7 cellular contexts compared by ENCODE assay signal in genomic region chr9:89278997-89279739, GRCh38. TPM values are rescaled to one million over a fixed set of nuclear protein-coding genes. Genes with fewer than 3 reads are reported as not detected.
DNase-seq lines count a peak whose midpoint lies in the region; ATAC-seq, FAIRE-seq and TF ChIP-seq lines count a peak whose summit lies in the region.

No MANE protein-coding gene starts in this region.

- no peak for TF ChIP-seq POLR2A in HepG2 (IDR thresholded peaks at IDR 0.05; ENCODE audit: insufficient read depth in 1 of 2, low read depth in 2 of 2, low read length in 2 of 2)

- peak; percentile 12 for DNase-seq in Calu3
- DNase-seq in GM20000 (ENCODE audit: low spot score) = peak; percentile 72
- DNase-seq in NCI-H226 = peak; percentile 22
- DNase-seq in T47D (ENCODE audit: low read depth in 1 of 2, low spot score in 1 of 2) = peak; percentile 20 to 69
- DNase-seq in HepG2 (ENCODE audit: low spot score) = peak; percentile 45
- DNase-seq in GOT3 (lab: John Stamatoyannopoulos, UW) = no peak
- no peak for DNase-seq in posterior vena cava (ENCODE audit: low spot score)

- no peaks in the 10 kb centered on the region for H3K27me3 Mint-ChIP-seq in Calu3 (ENCODE audit: unreplicated experiment)

- intact Hi-C loops in Calu3 (cut with micrococcal nuclease; ENCODE audit: unreplicated experiment) (loop anchor here (5.0 kb wide), 2 partner anchors 277 to 687 kb away; no protein-coding TSS in a partner anchor), HepG2 (cut with micrococcal nuclease; ENCODE audit: unreplicated experiment) (loop anchor here (1.0 kb wide), 1 partner anchor 108 kb away; no protein-coding TSS in a partner anchor), posterior vena cava (cut with DNase I) (loop anchor here in 1 of 2 donors (5.0 to 10.0 kb wide), 2 partner anchors 264 to 687 kb away; no protein-coding TSS in a partner anchor)

- H4K20me1 ChIP-seq in HepG2 (ENCODE audit: insufficient read depth, low read length) = no peaks in the 10 kb centered on the region

- H3K9me3 ChIP-seq in HepG2 (ENCODE audit: low read length) = peaks cover 14% of the 10 kb centered on the region

- POLR2A ChIA-PET in HepG2 (lab: Yijun Ruan, JAX) = no interaction called here

- FAIRE-seq in HepG2 (lab: Jason Lieb, UNC) = no peak

- H3K4me3 ChIP-seq in HepG2 (replicated peaks in 1 of 3; ENCODE audit: insufficient read depth in 1 of 3, low read depth in 2 of 3, low read length in 3 of 3) = no peak overlapping the region

- no peaks in the 10 kb centered on the region for H3K4me1 Mint-ChIP-seq in Calu3 (ENCODE audit: low read depth, unreplicated experiment)

- in situ Hi-C loops in T47D (cut with HindIII; ENCODE audit: low pct_unique_long_range_greater_than_20kb, low sequenced_read_pairs) = no loop called here
- in situ Hi-C loops in HepG2 (cut with HindIII; ENCODE audit: extremely low pct_ligation_motif_present, low pct_unique_long_range_greater_than_20kb) = no loop called here

- no peak for TF ChIP-seq EP300 in HepG2 (IDR thresholded peaks at IDR 0.05; ENCODE audit: low read depth in 2 of 2, low read length in 2 of 2)
- no peak for TF ChIP-seq EP300 in HepG2 (CRISPR knock-in tag; IDR thresholded peaks at IDR 0.05; ENCODE audit: borderline replicate concordance)

- 0 out of 2 replicates have a peak, but pooled peaks have one; percentile 13 for TF ChIP-seq RAD21 in HepG2 (CRISPR knock-in tag; IDR thresholded peaks at IDR 0.05)

- H2AFZ ChIP-seq in HepG2 (ENCODE audit: low read length) = no peak overlapping the region

- no TSS peak for BruUV-seq in Calu3 (replicated peaks; lab: Mats Ljungman, UMichigan)
- no TSS peak for BruUV-seq in HepG2 (replicated peaks; lab: Mats Ljungman, UMichigan)

- no peaks in the 10 kb centered on the region for H3K79me2 ChIP-seq in HepG2 (ENCODE audit: insufficient read depth, low read length)

- H3K4me3 Mint-ChIP-seq in Calu3 (ENCODE audit: low read depth, unreplicated experiment) = no peak overlapping the region

- CTCF ChIA-PET in Calu3 (lab: Charles Lee) (interaction anchor here (0.9 to 1.5 kb wide), 6 partner anchors 70 to 278 kb away, joined by 3 to 11 read pairs (median 4); no protein-coding TSS in a partner anchor), HepG2 (lab: Yijun Ruan, JAX; ENCODE audit: low intra/inter-chr PET ratio, low total read pairs) (interaction anchor here (1.4 kb wide), 1 partner anchor 108 kb away, joined by 3 read pairs; no protein-coding TSS in a partner anchor)

- H3K36me3 Mint-ChIP-seq in Calu3 (ENCODE audit: insufficient read depth, unreplicated experiment) = no peaks in the 10 kb centered on the region

- no peaks in the 10 kb centered on the region for H3K36me3 ChIP-seq in HepG2 (replicated peaks in 1 of 2; ENCODE audit: control insufficient read depth in 1 of 2, insufficient read depth in 2 of 2, low read length in 2 of 2)

- ATAC-seq in HepG2 = peak; percentile 59

- H3K4me2 ChIP-seq in HepG2 (ENCODE audit: low read depth, low read length) = no peak overlapping the region

- WGBS in HepG2 (ENCODE audit: low lambda C conversion rate) = 38% methylated on average over 5 of the region's 5 CpGs

- H3K27me3 ChIP-seq in HepG2 (ENCODE audit: control insufficient read depth in 1 of 2, insufficient read depth in 2 of 2, low read length in 2 of 2) = no peaks in the 10 kb centered on the region

- H3K9me3 Mint-ChIP-seq in Calu3 (ENCODE audit: low read depth, unreplicated experiment) = peaks cover 5% of the 10 kb centered on the region

- no peak overlapping the region for H3K27ac ChIP-seq in HepG2 (ENCODE audit: extremely low read length, insufficient read depth, low read length)

- TF ChIP-seq CTCF in Calu3 (IDR thresholded peaks at IDR 0.05; ENCODE audit: unreplicated experiment) (peak; percentile 20), GM20000 (IDR thresholded peaks at IDR 0.05; ENCODE audit: extremely low read depth, missing control alignments) (peak; percentile 64), HepG2 (CRISPR knock-in tag; IDR thresholded peaks at IDR 0.05) (peak; percentile 53)

- no peak overlapping the region for H3K9ac ChIP-seq in HepG2 (ENCODE audit: insufficient read depth, low read depth, low read length)

- H3K4me1 ChIP-seq in HepG2 (ENCODE audit: insufficient read depth, low read length) = no peaks in the 10 kb centered on the region

- H3K27ac Mint-ChIP-seq in Calu3 (ENCODE audit: unreplicated experiment) = no peak overlapping the region

TF ChIP-seq in HepG2, 621 proteins besides CTCF, POLR2A, EP300 and RAD21 (continues in another document):
- TF ChIP-seq ELF4 (CRISPR knock-in tag; IDR thresholded peaks at IDR 0.05; ENCODE audit: borderline replicate concordance) (no peak), MTF2 (CRISPR knock-in tag; IDR thresholded peaks at IDR 0.05; ENCODE audit: borderline replicate concordance) (no peak), HNF4G (IDR thresholded peaks at IDR 0.05; ENCODE audit: borderline replicate concordance, low read depth, low read length) (peak; percentile 40; the same call in 1 of the 2 replicates), HNF4G (CRISPR knock-in tag; IDR thresholded peaks at IDR 0.05; ENCODE audit: borderline replicate concordance, low read depth) (no peak), SMC3 (IDR thresholded peaks at IDR 0.05; ENCODE audit: low read length) (peak; percentile 51; the same call in 1 of the 2 replicates), STAG1 (CRISPR knock-in tag; IDR thresholded peaks at IDR 0.05) (peak; percentile 63), ZNF776 (CRISPR knock-in tag; IDR thresholded peaks at IDR 0.05) (no peak), MLX (CRISPR knock-in tag; IDR thresholded peaks at IDR 0.05) (no peak)

RNA-seq across cellular contexts. Expression of gene CKS2, which starts 31.8 kb away (rescaled TPM):
- total RNA-seq in Calu3 (2022) (99.5 and 116 TPM in 2 replicates), HepG2 (2016; rRNA removed; fragmentation: Illumina TruSeq; extraction: Trizol) (317 and 498 TPM in 2 replicates), posterior vena cava (1 to 10 TPM; 4.1 to 4.3 TPM)
- 202 and 209 TPM in 2 replicates for total RNA-seq in HepG2 (2016; cell fraction: cytosol; rRNA removed; fragmentation: Illumina TruSeq; extraction: Trizol; ENCODE audit: low read depth)
- total RNA-seq in HepG2 (2016; cell fraction: insoluble cytoplasmic fraction; rRNA removed; fragmentation: Illumina TruSeq; extraction: Trizol) = 319 and 528 TPM in 2 replicates
- total RNA-seq in HepG2 (2016; cell fraction: membrane; rRNA removed; fragmentation: Illumina TruSeq; extraction: Trizol) = 159 TPM in 2 replicates
- total RNA-seq in HepG2 (2016; cell fraction: nucleus; rRNA removed; fragmentation: Illumina TruSeq; extraction: Trizol) = 121 and 124 TPM in 2 replicates
- polyA plus RNA-seq in HepG2 (2011; rRNA removed) = 151 and 251 TPM in 2 replicates
- 262 and 383 TPM in 2 replicates for polyA plus RNA-seq in HepG2 (2011; cell fraction: cytosol; rRNA removed)
- polyA plus RNA-seq in HepG2 (2011; cell fraction: nucleus; rRNA removed) = 75.2 and 95.2 TPM in 2 replicates
- polyA plus RNA-seq in HepG2 (2012) = 170 and 179 TPM in 2 replicates
- 102 and 110 TPM in 2 replicates for polyA plus RNA-seq in HepG2 (2016; cell fraction: cytosol; fragmentation: Illumina TruSeq; extraction: Trizol; ENCODE audit: low read depth)
- 534 and 617 TPM in 2 replicates for polyA plus RNA-seq in HepG2 (2016; cell fraction: insoluble cytoplasmic fraction; fragmentation: Illumina TruSeq; extraction: Trizol; ENCODE audit: low read depth)
- 117 and 124 TPM in 2 replicates for polyA plus RNA-seq in HepG2 (2016; cell fraction: membrane; fragmentation: Illumina TruSeq; extraction: Trizol; ENCODE audit: low read depth)
- polyA plus RNA-seq in HepG2 (2016; cell fraction: nucleus; fragmentation: Illumina TruSeq; extraction: Trizol; ENCODE audit: insufficient read depth, low read depth) = 190 and 193 TPM in 2 replicates
- polyA minus RNA-seq in HepG2 (2011; rRNA and poly(A)+ RNA removed; ENCODE audit: low replicate concordance) = 158 and 427 TPM in 2 replicates
- polyA minus RNA-seq in HepG2 (2011; cell fraction: cytosol; rRNA and poly(A)+ RNA removed) = 55.3 and 63.5 TPM in 2 replicates
- polyA minus RNA-seq in HepG2 (2011; cell fraction: nucleus; rRNA and poly(A)+ RNA removed) = 22.9 and 24.1 TPM in 2 replicates

RNA-seq across cellular contexts. Expression of gene SECISBP2, which starts 39.1 kb away (rescaled TPM):
- total RNA-seq in Calu3 (2022) (25.1 and 27.8 TPM in 2 replicates), HepG2 (2016; rRNA removed; fragmentation: Illumina TruSeq; extraction: Trizol) (32.4 and 32.9 TPM in 2 replicates), posterior vena cava (10 to 100 TPM; 35.2 to 36.3 TPM)
- total RNA-seq in HepG2 (2016; cell fraction: cytosol; rRNA removed; fragmentation: Illumina TruSeq; extraction: Trizol; ENCODE audit: low read depth) = 14.6 and 17.7 TPM in 2 replicates
- 34.2 and 35.3 TPM in 2 replicates for total RNA-seq in HepG2 (2016; cell fraction: insoluble cytoplasmic fraction; rRNA removed; fragmentation: Illumina TruSeq; extraction: Trizol)
- 39.7 and 44.1 TPM in 2 replicates for total RNA-seq in HepG2 (2016; cell fraction: membrane; rRNA removed; fragmentation: Illumina TruSeq; extraction: Trizol)
- 37.8 and 40.1 TPM in 2 replicates for total RNA-seq in HepG2 (2016; cell fraction: nucleus; rRNA removed; fragmentation: Illumina TruSeq; extraction: Trizol)
- 38.0 and 38.4 TPM in 2 replicates for polyA plus RNA-seq in HepG2 (2011; rRNA removed)
- 20.4 and 26.2 TPM in 2 replicates for polyA plus RNA-seq in HepG2 (2011; cell fraction: cytosol; rRNA removed)
- polyA plus RNA-seq in HepG2 (2011; cell fraction: nucleus; rRNA removed) = 48.6 and 57.7 TPM in 2 replicates
- 31.4 and 31.5 TPM in 2 replicates for polyA plus RNA-seq in HepG2 (2012)
- polyA plus RNA-seq in HepG2 (2016; cell fraction: cytosol; fragmentation: Illumina TruSeq; extraction: Trizol; ENCODE audit: low read depth) = 18.7 and 19.7 TPM in 2 replicates
- 32.7 and 33.1 TPM in 2 replicates for polyA plus RNA-seq in HepG2 (2016; cell fraction: insoluble cytoplasmic fraction; fragmentation: Illumina TruSeq; extraction: Trizol; ENCODE audit: low read depth)
- 33.3 and 34.2 TPM in 2 replicates for polyA plus RNA-seq in HepG2 (2016; cell fraction: membrane; fragmentation: Illumina TruSeq; extraction: Trizol; ENCODE audit: low read depth)
- polyA plus RNA-seq in HepG2 (2016; cell fraction: nucleus; fragmentation: Illumina TruSeq; extraction: Trizol; ENCODE audit: insufficient read depth, low read depth) = 46.3 and 52.0 TPM in 2 replicates
- 21.8 and 27.1 TPM in 2 replicates for polyA minus RNA-seq in HepG2 (2011; rRNA and poly(A)+ RNA removed; ENCODE audit: low replicate concordance)
- 13.3 and 14.0 TPM in 2 replicates for polyA minus RNA-seq in HepG2 (2011; cell fraction: cytosol; rRNA and poly(A)+ RNA removed)
- polyA minus RNA-seq in HepG2 (2011; cell fraction: nucleus; rRNA and poly(A)+ RNA removed) = 60.4 and 64.4 TPM in 2 replicates

Comparison
In these comparisons a context has a peak if more than half of its experiments do, and no peak if none do; other contexts are left out.
1. DNase-seq: peak in Calu3 (single experiment), GM20000 (single experiment), NCI-H226 (single experiment), T47D (2 of 2) and HepG2 (single experiment); none in GOT3 (single experiment) and posterior vena cava (single experiment).
2. RNA of gene CKS2, which starts 31.8 kb away (total RNA-seq): 121 to 528 TPM in HepG2 and 99.5 to 116 TPM in Calu3; 4.1 to 4.3 TPM in posterior vena cava; every median in the first group is over 10 times any median in the second.
3. Peak in every context shown above with its lines, with median percentiles within 50 percentile points of each other: CTCF ChIP-seq.